In the genomic region with DNA sequence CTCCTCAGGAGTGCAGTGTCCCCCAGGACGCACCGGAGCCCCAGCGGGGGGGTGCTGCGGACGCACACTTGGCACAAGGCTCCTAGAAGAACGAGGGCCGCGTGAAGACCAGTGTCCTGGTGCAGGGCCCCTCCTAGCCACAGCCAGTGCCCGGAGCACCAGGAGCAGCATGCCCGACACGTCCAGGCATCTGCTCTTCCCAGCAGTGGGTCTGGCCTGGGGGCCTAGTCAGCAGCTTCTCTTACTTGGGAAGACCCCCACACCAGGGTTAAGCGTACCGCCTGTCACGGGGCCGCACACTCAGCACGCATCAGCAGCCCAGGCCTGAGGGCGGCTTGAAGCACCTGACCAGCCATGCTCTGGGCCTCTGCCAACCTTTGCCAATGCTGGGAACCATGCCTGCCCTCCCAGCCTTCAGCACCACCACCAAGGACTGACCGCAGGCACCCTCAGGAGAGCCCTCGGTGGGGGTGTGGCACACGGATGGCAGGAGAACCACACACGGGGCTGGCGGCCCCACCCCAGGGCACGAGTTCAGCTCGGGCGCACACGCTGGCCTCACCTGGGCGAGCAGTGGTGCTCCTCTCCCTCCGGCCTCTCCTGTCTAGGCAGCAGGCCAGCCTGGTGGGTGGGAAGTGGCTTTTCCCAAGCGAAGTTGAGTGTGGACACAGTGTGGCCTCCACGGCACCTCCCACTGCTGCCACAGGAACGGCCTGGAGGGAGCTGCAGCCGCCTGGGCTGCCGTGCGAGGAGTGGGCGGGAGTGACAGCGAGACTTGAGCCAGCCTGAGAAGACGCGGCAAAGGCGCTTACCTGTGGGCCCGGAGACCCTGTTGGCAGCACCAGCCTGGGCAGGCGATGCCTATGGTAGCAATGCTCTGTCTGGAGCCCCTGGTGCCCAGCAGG, we compare ENCODE assay signal across 1 cellular context.
TF ChIP-seq lines count a peak whose summit lies in the region.

No MANE protein-coding gene starts in this region.

TF ChIP-seq in GM12878, 131 proteins besides CTCF, POLR2A, EP300 and RAD21:
- TF ChIP-seq SUPT20H (IDR thresholded peaks at IDR 0.05; ENCODE audit: borderline replicate concordance, control insufficient read depth, low read depth, low read length): no peak
- TF ChIP-seq RFX5 (IDR thresholded peaks at IDR 0.05; ENCODE audit: low read depth, low read length): no peak
- TF ChIP-seq CREB1 (IDR thresholded peaks at IDR 0.05; ENCODE audit: low read depth): no peak
- no peak for TF ChIP-seq CREM (IDR thresholded peaks at IDR 0.05; ENCODE audit: low read depth)
- no peak for TF ChIP-seq EED (IDR thresholded peaks at IDR 0.05; ENCODE audit: low read depth)
- no peak for TF ChIP-seq KAT2A (conservative IDR thresholded peaks at IDR 0.05; ENCODE audit: control insufficient read depth, low read depth, low read length)
- no peak for TF ChIP-seq NFIC (IDR thresholded peaks at IDR 0.05; ENCODE audit: low read depth, low read length)
- TF ChIP-seq, protein P1, sequence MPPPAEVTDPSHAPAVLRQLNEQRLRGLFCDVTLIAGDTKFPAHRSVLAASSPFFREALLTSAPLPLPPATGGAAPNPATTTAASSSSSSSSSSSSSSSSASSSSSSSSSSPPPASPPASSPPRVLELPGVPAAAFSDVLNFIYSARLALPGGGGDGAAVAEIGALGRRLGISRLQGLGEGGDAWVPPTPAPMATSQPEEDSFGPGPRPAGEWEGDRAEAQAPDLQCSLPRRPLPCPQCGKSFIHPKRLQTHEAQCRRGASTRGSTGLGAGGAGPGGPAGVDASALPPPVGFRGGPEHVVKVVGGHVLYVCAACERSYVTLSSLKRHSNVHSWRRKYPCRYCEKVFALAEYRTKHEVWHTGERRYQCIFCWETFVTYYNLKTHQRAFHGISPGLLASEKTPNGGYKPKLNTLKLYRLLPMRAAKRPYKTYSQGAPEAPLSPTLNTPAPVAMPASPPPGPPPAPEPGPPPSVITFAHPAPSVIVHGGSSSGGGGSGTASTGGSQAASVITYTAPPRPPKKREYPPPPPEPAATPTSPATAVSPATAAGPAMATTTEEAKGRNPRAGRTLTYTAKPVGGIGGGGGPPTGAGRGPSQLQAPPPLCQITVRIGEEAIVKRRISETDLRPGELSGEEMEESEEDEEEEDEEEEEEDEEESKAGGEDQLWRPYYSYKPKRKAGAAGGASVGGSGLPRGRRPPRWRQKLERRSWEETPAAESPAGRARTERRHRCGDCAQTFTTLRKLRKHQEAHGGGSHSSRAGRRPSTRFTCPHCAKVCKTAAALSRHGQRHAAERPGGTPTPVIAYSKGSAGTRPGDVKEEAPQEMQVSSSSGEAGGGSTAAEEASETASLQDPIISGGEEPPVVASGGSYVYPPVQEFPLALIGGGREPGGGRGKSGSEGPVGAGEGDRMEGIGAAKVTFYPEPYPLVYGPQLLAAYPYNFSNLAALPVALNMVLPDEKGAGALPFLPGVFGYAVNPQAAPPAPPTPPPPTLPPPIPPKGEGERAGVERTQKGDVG (CRISPR knock-in tag; IDR thresholded peaks at IDR 0.05): no peak
